Comparison of ENCODE assay signal across 8 cellular contexts in genomic region chr6:37299990-37300389, GRCh38. TPM values are rescaled to one million over a fixed set of nuclear protein-coding genes. Genes with fewer than 3 reads are reported as not detected.
"Had no signal": no experiment of that assay in that cellular context is flagged by ENCODE, and none has a peak within 500 bp of the region (broad histone marks: within the 10 kb centered on the region; RNA-seq: fewer than 3 reads in every experiment).

No MANE protein-coding gene starts in this region.

- H3K4me2 ChIP-seq: GM23338, KMS-11 had no signal

- ATAC-seq: GM23338 had no signal

- DNase-seq: H9, HCEC 1CT, KBM-7 had no signal

- FAIRE-seq: H1, H54, HTR-8/SVneo had no signal

- H3K9ac ChIP-seq: KMS-11 had no signal

- H2AFZ ChIP-seq: GM23338 had no signal

- H3K27ac ChIP-seq: KMS-11 had no signal

- H3K4me3 ChIP-seq: GM23338 had no signal

RNA-seq across cellular contexts. Expression of gene TMEM217, which starts 42.0 kb away (rescaled TPM):
- total RNA-seq: GM23338 had no signal
